In genomic region chr3:100103558-100104441, GRCh38 we compare ENCODE assay signal across 8 cellular contexts. TPM values are rescaled to one million over a fixed set of nuclear protein-coding genes. Genes with fewer than 3 reads are reported as not detected.
DNase-seq lines count a peak whose midpoint lies in the region; ATAC-seq and TF ChIP-seq lines count a peak whose summit lies in the region.

No MANE protein-coding gene starts in this region.

- no peaks in the 10 kb centered on the region for H3K9me3 ChIP-seq in hepatocyte (ENCODE audit: low read depth)

- TF ChIP-seq CTCF in hepatocyte (IDR thresholded peaks at IDR 0.05; ENCODE audit: poor library complexity): no peak

- H3K4me1 ChIP-seq in hepatocyte (ENCODE audit: insufficient read depth): peaks cover 68% of the 10 kb centered on the region

- DNase-seq in stimulated activated CD4-positive, alpha-beta T cell treated with anti-CD3 and anti-CD28 coated beads, Interleukin-1b, Interleukin-23, amount 100 ng/mL, for 48 hours: peak; percentile 23
- no peak for DNase-seq in stimulated activated CD4-positive, alpha-beta T cell treated with anti-CD3 and anti-CD28 coated beads, Interleukin-2, amount 100 ng/mL, for 24 hours
- DNase-seq in NCI-H446 (lab: John Stamatoyannopoulos, UW): peak; percentile 45 to 82
- no peak for DNase-seq in hepatocyte (ENCODE audit: low spot score)
- no peak for DNase-seq in T1000 (lab: John Stamatoyannopoulos, UW)
- DNase-seq in ureter (ENCODE audit: low spot score): no peak
- DNase-seq in cortex of kidney (lab: John Stamatoyannopoulos, UW): no peak

- ATAC-seq in HG02970 (IDR thresholded peaks at IDR 0.05; ENCODE audit: low FRiP score, unreplicated experiment): peak; percentile 69

- no peaks in the 10 kb centered on the region for H3K27me3 ChIP-seq in hepatocyte

- no peaks in the 10 kb centered on the region for H4K20me1 ChIP-seq in hepatocyte (ENCODE audit: insufficient read depth, poor library complexity, severe bottlenecking)

- H2AFZ ChIP-seq in hepatocyte: no peak overlapping the region

- H3K9me2 ChIP-seq in hepatocyte (replicated peaks; ENCODE audit: insufficient read depth): no peaks in the 10 kb centered on the region

- no peak overlapping the region for H3K4me2 ChIP-seq in hepatocyte

- no peak overlapping the region for H3K4me3 ChIP-seq in hepatocyte

- peak overlapping the region; percentile 47 for H3K27ac ChIP-seq in hepatocyte

- H3K79me2 ChIP-seq in hepatocyte: no peaks in the 10 kb centered on the region

- WGBS in hepatocyte (ENCODE audit: low lambda C conversion rate, missing lambda C conversion rate): 62% methylated on average over 4 of the region's 4 CpGs

- no peaks in the 10 kb centered on the region for H3K36me3 ChIP-seq in hepatocyte (replicated peaks; ENCODE audit: insufficient read depth, low read depth)

RNA-seq across cellular contexts. Expression of gene FILIP1L, which starts 10.5 kb away (rescaled TPM):
- total RNA-seq in hepatocyte: 48.2 and 54.9 TPM in 2 replicates
- 40.5 and 49.4 TPM in 2 replicates for polyA plus RNA-seq in hepatocyte
- 136 TPM for total RNA-seq in ureter

Comparison
In these comparisons a context has a peak if more than half of its experiments do, and no peak if none do; other contexts are left out.
1. DNase-seq: peak in stimulated activated CD4-positive, alpha-beta T cell treated with anti-CD3 and anti-CD28 coated beads, Interleukin-1b, Interleukin-23, amount 100 ng/mL, for 48 hours (single experiment) and NCI-H446 (2 of 2); none in stimulated activated CD4-positive, alpha-beta T cell treated with anti-CD3 and anti-CD28 coated beads, Interleukin-2, amount 100 ng/mL, for 24 hours (0 of 2), hepatocyte (single experiment), T1000 (single experiment), ureter (single experiment) and cortex of kidney (single experiment).